ENCODE assay signal across 33 cellular contexts in the genomic region with DNA sequence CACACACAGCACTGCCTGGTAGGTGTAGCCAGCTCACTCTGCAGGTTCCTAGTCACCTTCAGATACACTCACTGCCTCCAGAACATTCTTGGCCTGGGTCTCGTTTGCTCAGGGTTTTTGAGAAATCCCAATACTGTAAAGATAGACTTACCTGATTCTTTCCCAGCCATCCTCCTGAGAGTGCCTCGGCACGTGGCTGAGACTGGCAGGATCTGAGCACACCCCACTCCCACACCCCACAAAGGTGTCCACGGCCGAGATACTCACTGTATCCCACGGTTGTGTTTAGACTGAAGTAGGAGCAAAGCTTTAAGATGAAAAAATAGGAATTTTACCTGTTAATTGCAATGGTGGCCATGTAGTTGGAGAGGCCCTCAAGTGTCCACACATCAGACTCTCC. TPM values are rescaled to one million over a fixed set of nuclear protein-coding genes. Genes with fewer than 3 reads are reported as not detected.
"Had no signal": no experiment of that assay in that cellular context is flagged by ENCODE, and none has a peak within 500 bp of the region (broad histone marks: within the 10 kb centered on the region; RNA-seq: fewer than 3 reads in every experiment).

No MANE protein-coding gene starts in this region.

- H3K4me1 Mint-ChIP-seq: brain had no signal

- H3K9ac ChIP-seq: KMS-11 had no signal

- ATAC-seq: activated CD4-positive, alpha-beta T cell treated with anti-CD3 and anti-CD28 coated beads for 36 hours; activated CD4-positive, CD25-positive, alpha-beta regulatory T cell treated with anti-CD3 and anti-CD28 coated beads, Interleukin-2, amount 50 U/mL, for 24 hours; activated CD8-positive, alpha-beta memory T cell treated with anti-CD3 and anti-CD28 coated beads, Interleukin-2, amount 10 ng/mL, durations not matched to agents 7 days and 5 days; activated naive CD4-positive, alpha-beta T cell treated with anti-CD3 and anti-CD28 coated beads, Interleukin-2, amount 50 U/mL, for 72 hours; Right ventricle myocardium inferior; SK-N-SH treated with all-trans-retinoic acid at 6 μM for 48 hours; T-cell had no signal

- H3K4me3 ChIP-seq: Peyer's patch had no signal

- H3K27ac Mint-ChIP-seq: activated CD4-positive, alpha-beta T cell treated with anti-CD3 and anti-CD28 coated beads for 36 hours; activated CD4-positive, alpha-beta T cell treated with anti-CD3 and anti-CD28 coated beads, Interleukin-2, amount 10 ng/mL, durations not matched to agents 7 days and 5 days; activated CD8-positive, alpha-beta memory T cell treated with anti-CD3 and anti-CD28 coated beads, Interleukin-2, amount 10 ng/mL, durations not matched to agents 7 days and 5 days had no signal

- DNase-seq: activated CD4-positive, alpha-beta T cell treated with anti-CD3 and anti-CD28 coated beads for 36 hours; activated CD4-positive, alpha-beta T cell treated with anti-CD3 and anti-CD28 coated beads, Interleukin-2, amount 10 ng/mL, durations not matched to agents 7 days and 5 days; activated CD4-positive, alpha-beta T cell treated with anti-CD3 and anti-CD28 coated beads, Interleukin-2, amount 50 U/mL, for 48 hours; activated CD8-positive, alpha-beta memory T cell treated with anti-CD3 and anti-CD28 coated beads for 24 hours; activated CD8-positive, alpha-beta memory T cell treated with anti-CD3 and anti-CD28 coated beads, Interleukin-2, amount 10 ng/mL, durations not matched to agents 7 days and 5 days; activated CD8-positive, alpha-beta memory T cell treated with anti-CD3 and anti-CD28 coated beads, Interleukin-2, amount 50 U/mL, for 48 hours; activated effector memory CD4-positive, alpha-beta T cell treated with anti-CD3 and anti-CD28 coated beads, Interleukin-2, amount 50 U/mL, for 16 hours; activated naive CD4-positive, alpha-beta T cell; activated T-cell treated with anti-CD3 and anti-CD28 coated beads, Interleukin-2, amount 50 U/mL, for 48 hours; anterior cingulate cortex; MM.1S; MV-4-11; NCI-H1092; NCI-H1436 treated with DMSO at 0.1 percent for 48 hours; NCI-H1694 treated with DMSO at 0.1 percent for 48 hours; NCI-H2029; NCI-H345; NCI-H524 treated with DMSO at 0.1 percent for 48 hours; RPMI8226; SIG-M5; T-cell had no signal

- H3K27me3 Mint-ChIP-seq: activated CD4-positive, alpha-beta T cell treated with anti-CD3 and anti-CD28 coated beads for 36 hours; activated CD4-positive, alpha-beta T cell treated with anti-CD3 and anti-CD28 coated beads, Interleukin-2, amount 10 ng/mL, durations not matched to agents 7 days and 5 days; activated CD8-positive, alpha-beta memory T cell treated with anti-CD3 and anti-CD28 coated beads, Interleukin-2, amount 10 ng/mL, durations not matched to agents 7 days and 5 days; brain; T-cell had no signal

- H3K4me3 Mint-ChIP-seq: activated CD4-positive, alpha-beta T cell treated with anti-CD3 and anti-CD28 coated beads for 36 hours; activated CD4-positive, alpha-beta T cell treated with anti-CD3 and anti-CD28 coated beads, Interleukin-2, amount 10 ng/mL, durations not matched to agents 7 days and 5 days; activated CD8-positive, alpha-beta memory T cell treated with anti-CD3 and anti-CD28 coated beads, Interleukin-2, amount 10 ng/mL, durations not matched to agents 7 days and 5 days; brain had no signal

- H3K4me2 ChIP-seq: KMS-11 had no signal

- H3K9me3 ChIP-seq: Peyer's patch had no signal

- H3K9me3 Mint-ChIP-seq: activated CD4-positive, alpha-beta T cell treated with anti-CD3 and anti-CD28 coated beads, Interleukin-2, amount 10 ng/mL, durations not matched to agents 7 days and 5 days; activated naive CD4-positive, alpha-beta T cell treated with anti-CD3 and anti-CD28 coated beads, Interleukin-2, amount 50 U/mL, for 72 hours; brain; T-cell had no signal

- H3K27ac ChIP-seq: KMS-11 had no signal

- H3K27me3 ChIP-seq: Peyer's patch had no signal

RNA-seq across cellular contexts. Expression of gene PRSS38, which starts 46.8 kb away (rescaled TPM):
- total RNA-seq: activated CD4-positive, alpha-beta T cell treated with anti-CD3 and anti-CD28 coated beads for 36 hours; activated CD4-positive, alpha-beta T cell treated with anti-CD3 and anti-CD28 coated beads, Interleukin-2, amount 10 ng/mL, durations not matched to agents 7 days and 5 days; activated CD8-positive, alpha-beta memory T cell treated with anti-CD3 and anti-CD28 coated beads, Interleukin-2, amount 10 ng/mL, durations not matched to agents 7 days and 5 days; activated naive CD4-positive, alpha-beta T cell treated with anti-CD3 and anti-CD28 coated beads, Interleukin-2, amount 50 U/mL, for 72 hours; bronchial epithelial cell; LHCN-M2; NCI-H460; Peyer's patch; Right ventricle myocardium inferior; SK-MEL-5; T-cell; T-helper 2 cell treated with Interferon-gamma antibody and Interleukin-4, amounts not matched to agents 100 ng/mL and 5 ng/mL, for 36 hours had no signal
